Comparison of ENCODE assay signal across 8 cellular contexts in genomic region chr1:54885237-54885679, GRCh38. TPM values are rescaled to one million over a fixed set of nuclear protein-coding genes. Genes with fewer than 3 reads are reported as not detected.
DNase-seq lines count a peak whose midpoint lies in the region; ATAC-seq and TF ChIP-seq lines count a peak whose summit lies in the region.

No MANE protein-coding gene starts in this region.

- peaks cover 56% of the 10 kb centered on the region for H3K36me3 ChIP-seq in MG63

- no peaks in the 10 kb centered on the region for H3K9me3 ChIP-seq in CD4-positive, alpha-beta T cell (ENCODE audit: control insufficient read depth, low read length)
- no peaks in the 10 kb centered on the region for H3K9me3 ChIP-seq in MG63

- H3K4me1 Mint-ChIP-seq in CD4-positive, alpha-beta T cell (ENCODE audit: low read depth), result peaks cover 26% of the 10 kb centered on the region
- H3K4me1 Mint-ChIP-seq in mesothelial cell of epicardium, result peaks cover 48% of the 10 kb centered on the region

- no peak overlapping the region for H3K27ac Mint-ChIP-seq in CD4-positive, alpha-beta T cell
- H3K27ac Mint-ChIP-seq in mesothelial cell of epicardium, result peak overlapping the region; percentile 70

- peak overlapping the region; percentile 96 for H3K4me3 Mint-ChIP-seq in CD4-positive, alpha-beta T cell
- peak overlapping the region; percentile 93 for H3K4me3 Mint-ChIP-seq in mesothelial cell of epicardium

- intact Hi-C loops in CD4-positive, alpha-beta T cell (cut with DNase I, micrococcal nuclease), result no loop called here

- TF ChIP-seq CTCF in CD4-positive, alpha-beta T cell (IDR thresholded peaks at IDR 0.05), result no peak
- TF ChIP-seq CTCF in mesothelial cell of epicardium (IDR thresholded peaks at IDR 0.05; ENCODE audit: unreplicated experiment), result no peak

- H3K27me3 ChIP-seq in CD4-positive, alpha-beta T cell (ENCODE audit: control insufficient read depth, insufficient read depth, low read length), result no peaks in the 10 kb centered on the region
- no peaks in the 10 kb centered on the region for H3K27me3 ChIP-seq in MG63

- H3K36me3 Mint-ChIP-seq in CD4-positive, alpha-beta T cell (ENCODE audit: low read depth), result peaks cover 4% of the 10 kb centered on the region
- H3K36me3 Mint-ChIP-seq in mesothelial cell of epicardium, result peaks cover 25% of the 10 kb centered on the region

- POLR2A ChIA-PET in CD4-positive, alpha-beta T cell (lab: Charles Lee), result interaction anchor here (0.6 to 0.7 kb wide), 2 partner anchors 84 to 93 kb away, joined by 3 read pairs; no protein-coding TSS in a partner anchor

- CTCF ChIA-PET in CD4-positive, alpha-beta T cell (lab: Charles Lee), result no interaction called here

- peak overlapping the region; percentile 97 for H3K4me3 ChIP-seq in MG63

- peaks cover 4% of the 10 kb centered on the region for H3K27me3 Mint-ChIP-seq in CD4-positive, alpha-beta T cell
- no peaks in the 10 kb centered on the region for H3K27me3 Mint-ChIP-seq in mesothelial cell of epicardium (ENCODE audit: low read depth)

- no peak for DNase-seq in CD4-positive, alpha-beta T cell
- DNase-seq in MG63 (no peak), cerebellar cortex (ENCODE audit: low spot score) (peak; percentile 27), mesothelial cell of epicardium (ENCODE audit: low spot score in 2 of 2, unreplicated experiment in 2 of 2) (no peak), NCI-H187 (lab: John Stamatoyannopoulos, UW) (no peak), COLO668 (lab: John Stamatoyannopoulos, UW; ENCODE audit: unreplicated experiment) (no peak), hippocampal formation (lab: John Stamatoyannopoulos, UW) (no peak), hepatic stellate cell (ENCODE audit: low spot score) (no peak)

- no peak for ATAC-seq in CD4-positive, alpha-beta T cell (ENCODE audit: poor library complexity)

- no peak overlapping the region for H3K27ac ChIP-seq in CD4-positive, alpha-beta T cell (ENCODE audit: low read depth, low read length)

- no peaks in the 10 kb centered on the region for H3K9me3 Mint-ChIP-seq in CD4-positive, alpha-beta T cell
- H3K9me3 Mint-ChIP-seq in mesothelial cell of epicardium, result peaks cover 6% of the 10 kb centered on the region

RNA-seq across cellular contexts. Expression of gene DHCR24, which starts 1.7 kb away (rescaled TPM):
- under 1 TPM; 0.34 to 0.55 TPM for total RNA-seq in CD4-positive, alpha-beta T cell
- 165 and 174 TPM in 2 replicates for total RNA-seq in MG63 (2014; rRNA removed; shearing (Covaris generic); ENCODE audit: low replicate concordance)
- total RNA-seq in mesothelial cell of epicardium, result 92.5 to 96.4 TPM (median 92.7 TPM) in 3 replicates

Comparison
In these comparisons a context has a peak if more than half of its experiments do, and no peak if none do; other contexts are left out.
1. RNA of gene DHCR24, which starts 1.7 kb away (total RNA-seq): 165 to 174 TPM in MG63 and 92.5 to 96.4 TPM in mesothelial cell of epicardium; 0.34 to 0.55 TPM in CD4-positive, alpha-beta T cell; every median in the first group is over 10 times any median in the second.